ENCODE assay signal across 1 cellular context in genomic region chr5:39064450-39064849, GRCh38.
TF ChIP-seq lines count a peak whose summit lies in the region.

No MANE protein-coding gene starts in this region.

TF ChIP-seq in SK-N-SH, 30 proteins besides CTCF, POLR2A, EP300 and RAD21 (continued from another document):
- TF ChIP-seq PBX3 (IDR thresholded peaks at IDR 0.05) (no peak), RXRA (IDR thresholded peaks at IDR 0.05; ENCODE audit: borderline replicate concordance, low read depth) (no peak), IRF3 (IDR thresholded peaks at IDR 0.05; ENCODE audit: low read depth, low read length) (no peak), RFX5 (IDR thresholded peaks at IDR 0.05; ENCODE audit: low read length) (no peak), POLR2AphosphoS5 (IDR thresholded peaks at IDR 0.05; ENCODE audit: low read depth, low read length) (no peak), FOSL2 (IDR thresholded peaks at IDR 0.05; ENCODE audit: borderline replicate concordance, low read depth) (no peak), NFIC (IDR thresholded peaks at IDR 0.05; ENCODE audit: borderline replicate concordance) (no peak), GABPA (IDR thresholded peaks at IDR 0.05; ENCODE audit: low read depth) (no peak), MAX (IDR thresholded peaks at IDR 0.05; ENCODE audit: low read depth) (no peak), TAF1 (IDR thresholded peaks at IDR 0.05; ENCODE audit: borderline replicate concordance, low read depth, low read length) (no peak), RCOR1 (IDR thresholded peaks at IDR 0.05; ENCODE audit: low read length) (no peak)
TF ChIP-seq in SK-N-SH: peak in this region for 0.
